ENCODE assay signal across 19 cellular contexts in genomic region chr6:81998432-81998831, GRCh38.
DNase-seq lines count a peak whose midpoint lies in the region; ATAC-seq and TF ChIP-seq lines count a peak whose summit lies in the region.
"Had no signal": no experiment of that assay in that cellular context is flagged by ENCODE, and none has a peak within 500 bp of the region (broad histone marks: within the 10 kb centered on the region; RNA-seq: fewer than 3 reads in every experiment).

No MANE protein-coding gene starts in this region.

- no peak overlapping the region for H2AFZ ChIP-seq in osteoblast (ENCODE audit: low read length)

- no peaks in the 10 kb centered on the region for H3K27me3 ChIP-seq in osteoblast (ENCODE audit: insufficient read depth, low read length)
- H3K27me3 ChIP-seq: BLaER1 had no signal

- H3K4me1 ChIP-seq in osteoblast (ENCODE audit: insufficient read depth, low read length): peaks cover 52% of the 10 kb centered on the region
- H3K4me1 ChIP-seq: BLaER1 had no signal

- DNase-seq in EH (ENCODE audit: low read depth) (peak; percentile 86), RPMI7951 (ENCODE audit: low read depth) (peak; percentile 41), epithelial cell of prostate (ENCODE audit: low read depth, low spot score) (no peak), osteoblast (ENCODE audit: insufficient read length, low spot score, missing footprints) (peak; percentile 3), SW 1271 (lab: John Stamatoyannopoulos, UW) (no peak), NCI-H1930 (lab: John Stamatoyannopoulos, UW) (no peak), NCI-H2171 treated with DMSO at 0.1 percent for 48 hours (lab: John Stamatoyannopoulos, UW) (no peak)
- DNase-seq: activated CD4-positive, CD25-positive, alpha-beta regulatory T cell; left colon; mucosa of descending colon; NCI-H1092 treated with DMSO at 0.1 percent for 48 hours; NCI-H82; nucleus accumbens; stimulated activated CD4-positive, alpha-beta T cell treated with anti-CD3 and anti-CD28 coated beads, Interleukin-2, amount 100 ng/mL, for 48 hours; T-helper 17 cell had no signal

- no peak overlapping the region for H3K4me3 ChIP-seq in osteoblast (ENCODE audit: insufficient read depth, low read length)
- H3K4me3 ChIP-seq: BLaER1, mucosa of descending colon had no signal

- H3K79me2 ChIP-seq in osteoblast (ENCODE audit: insufficient read depth, low read length): no peaks in the 10 kb centered on the region

- ATAC-seq in HG03442 (IDR thresholded peaks at IDR 0.05; ENCODE audit: unreplicated experiment): no peak
- ATAC-seq: esophagus mucosa, left colon, mucosa of descending colon, sciatic nerve, T-helper 17 cell had no signal

- no peaks in the 10 kb centered on the region for H4K20me1 ChIP-seq in osteoblast (ENCODE audit: insufficient read depth, low read length)
- H4K20me1 ChIP-seq: BLaER1 had no signal

- no peaks in the 10 kb centered on the region for H3K36me3 ChIP-seq in osteoblast (ENCODE audit: insufficient read depth, low read length)
- H3K36me3 ChIP-seq: BLaER1 had no signal

- H3K27ac ChIP-seq in epithelial cell of prostate (peak overlapping the region; percentile 96), osteoblast (ENCODE audit: low read depth, low read length) (peak overlapping the region; percentile 100)
- H3K27ac ChIP-seq: BLaER1 had no signal

- H3K9me3 ChIP-seq in osteoblast (ENCODE audit: low read depth, low read length): no peaks in the 10 kb centered on the region
- H3K9me3 ChIP-seq: BLaER1, mucosa of descending colon had no signal

- no peak for TF ChIP-seq CTCF in osteoblast (IDR thresholded peaks at IDR 0.05; ENCODE audit: extremely low read depth, low read depth, low read length)

- peak overlapping the region; percentile 56 for H3K4me2 ChIP-seq in osteoblast (ENCODE audit: insufficient read depth, low read length)
- H3K4me2 ChIP-seq: BLaER1 had no signal

Comparison
In these comparisons a context has a peak if more than half of its experiments do, and no peak if none do; other contexts are left out.
1. DNase-seq: peak in EH (single experiment), RPMI7951 (single experiment) and osteoblast (single experiment); none in epithelial cell of prostate (single experiment), SW 1271 (0 of 2), NCI-H1930 (0 of 2) and NCI-H2171 treated with DMSO at 0.1 percent for 48 hours (single experiment).